ENCODE assay signal across 27 cellular contexts in the genomic region with DNA sequence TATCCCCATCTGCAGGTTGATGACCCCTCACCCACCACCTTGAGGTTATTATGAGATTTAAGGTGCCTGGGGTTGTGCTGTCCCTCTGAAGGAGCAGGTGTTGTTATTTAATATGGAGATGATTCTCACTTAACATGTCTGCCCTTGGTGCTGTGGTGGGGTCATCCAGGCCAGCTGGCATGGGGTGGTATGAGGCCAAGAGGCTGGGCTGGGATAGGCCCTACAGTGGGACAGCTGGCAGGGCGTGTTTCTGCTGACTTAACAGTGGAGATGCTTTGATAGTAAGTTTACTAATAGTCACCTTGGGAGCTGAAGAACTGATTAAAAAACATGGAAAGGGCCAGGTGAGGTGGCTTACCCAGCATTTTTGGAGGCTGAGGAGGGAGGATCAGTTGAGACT. TPM values are rescaled to one million over a fixed set of nuclear protein-coding genes. Genes with fewer than 3 reads are reported as not detected.
"Had no signal": no experiment of that assay in that cellular context is flagged by ENCODE, and none has a peak within 500 bp of the region (broad histone marks: within the 10 kb centered on the region; RNA-seq: fewer than 3 reads in every experiment).

No MANE protein-coding gene starts in this region.

- H3K4me1 Mint-ChIP-seq: endodermal cell, mesothelial cell of epicardium had no signal

- H3K27me3 Mint-ChIP-seq: dendritic cell treated with granulocyte-macrophage colony-stimulating factor and Interleukin-4, amounts not matched to agents 40 ng/mL and 50 ng/mL, for 4 days had no signal

- H3K27ac Mint-ChIP-seq: dendritic cell treated with granulocyte-macrophage colony-stimulating factor and Interleukin-4, amounts not matched to agents 40 ng/mL and 50 ng/mL, for 4 days; effector memory CD8-positive, alpha-beta T cell; endodermal cell; mesothelial cell of epicardium had no signal

- H3K4me3 Mint-ChIP-seq: dendritic cell treated with granulocyte-macrophage colony-stimulating factor and Interleukin-4, amounts not matched to agents 40 ng/mL and 50 ng/mL, for 4 days; effector memory CD8-positive, alpha-beta T cell; endodermal cell; mesothelial cell of epicardium had no signal

- DNase-seq: colonic mucosa; cortex of kidney; effector CD8-positive, alpha-beta T cell; effector memory CD8-positive, alpha-beta T cell; endodermal cell; erythroblast; esophagus squamous epithelium; foreskin fibroblast; foreskin melanocyte; gastrocnemius medialis; glutamatergic neuron; head of caudate nucleus; heart right ventricle; hippocampal formation; left cardiac atrium; left lung; left ventricle myocardium superior; lower lobe of right lung; mesenchymal stem cell; mucosa of descending colon had no signal

- H3K9me3 Mint-ChIP-seq: dendritic cell treated with granulocyte-macrophage colony-stimulating factor and Interleukin-4, amounts not matched to agents 40 ng/mL and 50 ng/mL, for 4 days; effector memory CD8-positive, alpha-beta T cell; endodermal cell; mesothelial cell of epicardium had no signal

- H3K36me3 Mint-ChIP-seq: mesothelial cell of epicardium had no signal

RNA-seq across cellular contexts. Expression of a gene that starts 22.4 kb away (rescaled TPM):
- total RNA-seq: colonic mucosa, dermis microvascular lymphatic vessel endothelial cell, endodermal cell, gastrocnemius medialis, glomerular endothelial cell, heart right ventricle, kidney epithelial cell, left cardiac atrium, left lung, left ventricle myocardium superior, lower lobe of right lung, lung microvascular endothelial cell, mesenteric fat pad, mesothelial cell of epicardium, mucosa of descending colon had no signal
- polyA plus RNA-seq: heart right ventricle had no signal

RNA-seq across cellular contexts. Expression of a gene that starts 22.6 kb away (rescaled TPM):
- total RNA-seq: colonic mucosa, dermis microvascular lymphatic vessel endothelial cell, endodermal cell, gastrocnemius medialis, glomerular endothelial cell, heart right ventricle, kidney epithelial cell, left cardiac atrium, left lung, left ventricle myocardium superior, lower lobe of right lung, lung microvascular endothelial cell, mesenteric fat pad, mucosa of descending colon had no signal
